ENCODE assay signal across 11 cellular contexts in genomic region chr4:81827568-81828202, GRCh38.
DNase-seq lines count a peak whose midpoint lies in the region; ATAC-seq and TF ChIP-seq lines count a peak whose summit lies in the region.
"Had no signal": no experiment of that assay in that cellular context is flagged by ENCODE, and none has a peak within 500 bp of the region (broad histone marks: within the 10 kb centered on the region; RNA-seq: fewer than 3 reads in every experiment).

No MANE protein-coding gene starts in this region.

- no peaks in the 10 kb centered on the region for H3K9me3 Mint-ChIP-seq in activated CD4-positive, alpha-beta T cell treated with anti-CD3 and anti-CD28 coated beads for 36 hours (ENCODE audit: low read depth)
- no peaks in the 10 kb centered on the region for H3K9me3 Mint-ChIP-seq in endodermal cell

- no peaks in the 10 kb centered on the region for H3K9me3 ChIP-seq in endodermal cell (ENCODE audit: control insufficient read depth, low read length)

- TF ChIP-seq CTCF in endodermal cell (conservative IDR thresholded peaks at IDR 0.05): no peak

- H3K36me3 Mint-ChIP-seq in activated CD4-positive, alpha-beta T cell treated with anti-CD3 and anti-CD28 coated beads for 36 hours (ENCODE audit: low read depth): peaks cover 2% of the 10 kb centered on the region
- H3K36me3 Mint-ChIP-seq in endodermal cell (ENCODE audit: low read depth): no peaks in the 10 kb centered on the region

- H3K27ac Mint-ChIP-seq in activated CD4-positive, alpha-beta T cell treated with anti-CD3 and anti-CD28 coated beads for 36 hours: peak overlapping the region; percentile 63
- no peak overlapping the region for H3K27ac Mint-ChIP-seq in endodermal cell
- H3K27ac Mint-ChIP-seq: IgD-negative memory B cell had no signal

- no peak overlapping the region for H3K4me3 Mint-ChIP-seq in activated CD4-positive, alpha-beta T cell treated with anti-CD3 and anti-CD28 coated beads for 36 hours
- no peak overlapping the region for H3K4me3 Mint-ChIP-seq in endodermal cell
- H3K4me3 Mint-ChIP-seq: IgD-negative memory B cell had no signal

- CTCF ChIA-PET in activated CD4-positive, alpha-beta T cell treated with anti-CD3 and anti-CD28 coated beads for 36 hours (lab: Charles Lee): interaction anchor here (0.7 to 1.0 kb wide), 2 partner anchors 12 to 337 kb away, joined by 3 to 4 read pairs; no protein-coding TSS in a partner anchor

- peak; percentile 96 for ATAC-seq in activated CD4-positive, alpha-beta T cell treated with anti-CD3 and anti-CD28 coated beads for 36 hours
- ATAC-seq in GM21528 (IDR thresholded peaks at IDR 0.05; ENCODE audit: low FRiP score, unreplicated experiment) (peak; percentile 78), HG03280 (IDR thresholded peaks at IDR 0.05; ENCODE audit: unreplicated experiment) (peak; percentile 72)
- ATAC-seq: left lobe of liver had no signal

- H3K4me3 ChIP-seq in endodermal cell (ENCODE audit: low read length): no peak overlapping the region

- no peak overlapping the region for H3K9ac ChIP-seq in endodermal cell (ENCODE audit: extremely low read depth, low read length, poor library complexity, severe bottlenecking)

- peaks cover 10% of the 10 kb centered on the region for H3K27me3 Mint-ChIP-seq in activated CD4-positive, alpha-beta T cell treated with anti-CD3 and anti-CD28 coated beads for 36 hours
- no peaks in the 10 kb centered on the region for H3K27me3 Mint-ChIP-seq in endodermal cell (ENCODE audit: insufficient read depth)

- H3K4me1 Mint-ChIP-seq in activated CD4-positive, alpha-beta T cell treated with anti-CD3 and anti-CD28 coated beads for 36 hours: peaks cover 17% of the 10 kb centered on the region
- no peaks in the 10 kb centered on the region for H3K4me1 Mint-ChIP-seq in endodermal cell
- H3K4me1 Mint-ChIP-seq: IgD-negative memory B cell had no signal

- no peaks in the 10 kb centered on the region for H3K36me3 ChIP-seq in endodermal cell (ENCODE audit: control insufficient read depth, insufficient read depth, low read length)

- 93 to 94% methylated on average over 2 to 4 of the region's 4 CpGs for WGBS in endodermal cell (ENCODE audit: insufficient coverage in 1 of 2, insufficient read length in 1 of 2), 2 experiments

- H3K4me1 ChIP-seq in endodermal cell (ENCODE audit: control insufficient read depth, insufficient read depth, low read length): no peaks in the 10 kb centered on the region

- no peak overlapping the region for H3K27ac ChIP-seq in endodermal cell (ENCODE audit: low read depth, low read length)

- intact Hi-C loops in activated CD4-positive, alpha-beta T cell treated with anti-CD3 and anti-CD28 coated beads for 36 hours (cut with DNase I, micrococcal nuclease): loop anchor here in 1 of 2 experiments (1.0 to 5.0 kb wide), 6 partner anchors 12 to 355 kb away; partner anchors contain the start of gene RASGEF1B

- H3K27me3 ChIP-seq in endodermal cell (ENCODE audit: control insufficient read depth, insufficient read depth, low read length, poor library complexity, severe bottlenecking): no peaks in the 10 kb centered on the region

- POLR2A ChIA-PET in activated CD4-positive, alpha-beta T cell treated with anti-CD3 and anti-CD28 coated beads for 36 hours (lab: Charles Lee): interaction anchor here (0.6 kb wide), 2 partner anchors 324 to 352 kb away, joined by 3 to 4 read pairs; no protein-coding TSS in a partner anchor

- peak; percentile 61 for DNase-seq in activated CD4-positive, alpha-beta T cell treated with anti-CD3 and anti-CD28 coated beads for 36 hours
- DNase-seq in activated CD4-positive, alpha-beta T cell treated with anti-CD3 and anti-CD28 coated beads for 1 hour: no peak
- peak; percentile 8 to 12 for DNase-seq in stimulated activated CD4-positive, alpha-beta T cell treated with anti-CD3 and anti-CD28 coated beads, Interleukin-15, amount 100 ng/mL, for 48 hours (ENCODE audit: low read depth in 2 of 2)
- DNase-seq in cerebellum (ENCODE audit: low spot score): no peak
- DNase-seq in NOMO-1 treated with dmso at 0.1 percent for 144 hours (lab: John Stamatoyannopoulos, UW; ENCODE audit: unreplicated experiment): no peak
- no peak for DNase-seq in endodermal cell
- DNase-seq: Right ventricle myocardium superior had no signal

Comparison
In these comparisons a context has a peak if more than half of its experiments do, and no peak if none do; other contexts are left out.
1. DNase-seq: peak in activated CD4-positive, alpha-beta T cell treated with anti-CD3 and anti-CD28 coated beads for 36 hours (single experiment) and stimulated activated CD4-positive, alpha-beta T cell treated with anti-CD3 and anti-CD28 coated beads, Interleukin-15, amount 100 ng/mL, for 48 hours (2 of 2); none in activated CD4-positive, alpha-beta T cell treated with anti-CD3 and anti-CD28 coated beads for 1 hour (single experiment), cerebellum (single experiment), NOMO-1 treated with dmso at 0.1 percent for 144 hours (single experiment) and endodermal cell (single experiment).
2. Peak in every context shown above with its lines, with median percentiles within 50 percentile points of each other: ATAC-seq.